ENCODE assay signal across 16 cellular contexts in the genomic region with DNA sequence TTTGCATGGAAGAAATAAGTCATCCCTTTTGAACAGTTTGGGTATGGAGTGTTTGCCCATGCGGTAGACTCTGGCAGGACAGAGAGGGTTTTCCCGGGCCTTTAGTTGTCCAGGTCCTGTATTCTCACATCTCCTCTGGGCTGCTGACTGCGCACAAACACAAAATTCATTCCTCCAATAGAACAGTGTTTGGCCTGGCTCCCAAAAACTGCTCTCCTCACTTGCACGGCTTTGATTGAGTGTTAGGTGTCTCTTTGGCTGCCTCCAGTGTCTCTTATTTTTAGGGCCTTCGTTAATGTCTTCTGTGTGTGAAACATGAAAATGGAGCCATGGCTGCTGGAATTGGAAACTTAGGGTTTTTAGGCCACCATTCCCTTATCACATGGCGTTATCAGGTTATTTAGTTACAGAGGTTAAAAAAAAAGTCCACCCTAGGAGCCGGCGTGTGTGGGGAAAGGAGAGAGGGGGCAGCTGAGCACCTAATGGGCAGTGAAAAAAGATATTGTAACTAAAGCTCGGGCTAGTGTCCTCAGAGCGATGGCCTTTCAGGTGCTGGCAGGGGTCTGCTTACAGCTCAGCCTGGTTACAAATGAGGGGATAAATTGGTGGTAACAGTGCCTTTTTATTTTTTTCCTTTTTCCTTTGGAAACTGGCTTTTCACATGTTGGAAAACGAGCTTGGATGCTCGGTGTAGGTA. TPM values are rescaled to one million over a fixed set of nuclear protein-coding genes. Genes with fewer than 3 reads are reported as not detected.
DNase-seq lines count a peak whose midpoint lies in the region; ATAC-seq and TF ChIP-seq lines count a peak whose summit lies in the region.
"Had no signal": no experiment of that assay in that cellular context is flagged by ENCODE, and none has a peak within 500 bp of the region (broad histone marks: within the 10 kb centered on the region; RNA-seq: fewer than 3 reads in every experiment).

No MANE protein-coding gene starts in this region.

- TF ChIP-seq CTCF in nephron (IDR thresholded peaks at IDR 0.05; ENCODE audit: unreplicated experiment in 3 of 3), result no peak
- TF ChIP-seq CTCF in glutamatergic neuron (IDR thresholded peaks at IDR 0.05; ENCODE audit: partially characterized antibody, unreplicated experiment), result no peak
- no peak for TF ChIP-seq CTCF in upper lobe of left lung (IDR thresholded peaks at IDR 0.05)

- H3K4me3 ChIP-seq in upper lobe of left lung, result no peak overlapping the region
- H3K4me3 ChIP-seq: BLaER1, ovary, tibial nerve had no signal

- no peak for TF ChIP-seq EP300 in upper lobe of left lung (IDR thresholded peaks at IDR 0.05)

- peak overlapping the region; percentile 91 for H3K27ac Mint-ChIP-seq in stimulated activated naive CD8-positive, alpha-beta T cell treated with anti-CD3 and anti-CD28 coated beads, Interleukin-15, Interleukin-2, amounts not matched to agents 100 ng/mL and 50 ng/mL, for 24 hours
- peak overlapping the region; percentile 76 for H3K27ac Mint-ChIP-seq in activated T-helper 2 cell treated with anti-CD3 and anti-CD28 coated beads, Interferon-gamma antibody, Interleukin-2, Interleukin-4, amounts not matched to agents 10 μg/mL and 5 μg/mL and 100 μg/mL, durations not matched to agents 14 hours and 24 hours and 36 hours
- H3K27ac Mint-ChIP-seq in nephron (peak overlapping the region; percentile 7 to 19 (median 14)), glutamatergic neuron (ENCODE audit: unreplicated experiment) (no peak overlapping the region)
- no peak overlapping the region for H3K27ac Mint-ChIP-seq in effector memory CD8-positive, alpha-beta T cell
- H3K27ac Mint-ChIP-seq: mesothelial cell of epicardium had no signal

- H3K27me3 ChIP-seq in upper lobe of left lung, result no peaks in the 10 kb centered on the region
- H3K27me3 ChIP-seq: BLaER1, foreskin keratinocyte, ovary, tibial nerve had no signal

- H3K9me3 Mint-ChIP-seq in stimulated activated naive CD8-positive, alpha-beta T cell treated with anti-CD3 and anti-CD28 coated beads, Interleukin-15, Interleukin-2, amounts not matched to agents 100 ng/mL and 50 ng/mL, for 24 hours, result no peaks in the 10 kb centered on the region
- no peaks in the 10 kb centered on the region for H3K9me3 Mint-ChIP-seq in activated T-helper 2 cell treated with anti-CD3 and anti-CD28 coated beads, Interferon-gamma antibody, Interleukin-2, Interleukin-4, amounts not matched to agents 10 μg/mL and 5 μg/mL and 100 μg/mL, durations not matched to agents 14 hours and 24 hours and 36 hours
- no peaks in the 10 kb centered on the region for H3K9me3 Mint-ChIP-seq in nephron
- no peaks in the 10 kb centered on the region for H3K9me3 Mint-ChIP-seq in glutamatergic neuron (ENCODE audit: unreplicated experiment)
- H3K9me3 Mint-ChIP-seq in effector memory CD8-positive, alpha-beta T cell, result no peaks in the 10 kb centered on the region
- H3K9me3 Mint-ChIP-seq: mesothelial cell of epicardium had no signal

- TF ChIP-seq POLR2A in upper lobe of left lung (IDR thresholded peaks at IDR 0.05), result no peak

- intact Hi-C loops in activated T-helper 2 cell treated with anti-CD3 and anti-CD28 coated beads, Interferon-gamma antibody, Interleukin-2, Interleukin-4, amounts not matched to agents 10 μg/mL and 5 μg/mL and 100 μg/mL, durations not matched to agents 14 hours and 24 hours and 36 hours (cut with micrococcal nuclease), result loop anchor here (2.0 to 5.0 kb wide), 3 partner anchors 15 to 37 kb away; no protein-coding TSS in a partner anchor

- H3K36me3 ChIP-seq in upper lobe of left lung, result no peaks in the 10 kb centered on the region
- H3K36me3 ChIP-seq: BLaER1, ovary, tibial nerve had no signal

- no peaks in the 10 kb centered on the region for H3K27me3 Mint-ChIP-seq in stimulated activated naive CD8-positive, alpha-beta T cell treated with anti-CD3 and anti-CD28 coated beads, Interleukin-15, Interleukin-2, amounts not matched to agents 100 ng/mL and 50 ng/mL, for 24 hours
- H3K27me3 Mint-ChIP-seq in activated T-helper 2 cell treated with anti-CD3 and anti-CD28 coated beads, Interferon-gamma antibody, Interleukin-2, Interleukin-4, amounts not matched to agents 10 μg/mL and 5 μg/mL and 100 μg/mL, durations not matched to agents 14 hours and 24 hours and 36 hours (ENCODE audit: low read depth), result no peaks in the 10 kb centered on the region
- peaks cover 5% of the 10 kb centered on the region for H3K27me3 Mint-ChIP-seq in nephron (ENCODE audit: low read depth)
- no peaks in the 10 kb centered on the region for H3K27me3 Mint-ChIP-seq in glutamatergic neuron (ENCODE audit: unreplicated experiment)
- no peaks in the 10 kb centered on the region for H3K27me3 Mint-ChIP-seq in effector memory CD8-positive, alpha-beta T cell

- WGBS in upper lobe of left lung, 2 donors, result 70 to 75% methylated on average over 12 of the region's 12 CpGs

- ATAC-seq in stimulated activated naive CD8-positive, alpha-beta T cell treated with anti-CD3 and anti-CD28 coated beads, Interleukin-15, Interleukin-2, amounts not matched to agents 100 U/mL and 50 U/mL, for 24 hours, result no peak
- no peak for ATAC-seq in upper lobe of left lung (ENCODE audit: low FRiP score in 2 of 2)
- no peak for ATAC-seq in effector memory CD8-positive, alpha-beta T cell (replicated peaks)

- H3K36me3 Mint-ChIP-seq in stimulated activated naive CD8-positive, alpha-beta T cell treated with anti-CD3 and anti-CD28 coated beads, Interleukin-15, Interleukin-2, amounts not matched to agents 100 ng/mL and 50 ng/mL, for 24 hours (ENCODE audit: low read depth), result peaks cover 27% of the 10 kb centered on the region
- H3K36me3 Mint-ChIP-seq in activated T-helper 2 cell treated with anti-CD3 and anti-CD28 coated beads, Interferon-gamma antibody, Interleukin-2, Interleukin-4, amounts not matched to agents 10 μg/mL and 5 μg/mL and 100 μg/mL, durations not matched to agents 14 hours and 24 hours and 36 hours (ENCODE audit: low read depth), result peaks cover 56% of the 10 kb centered on the region
- H3K36me3 Mint-ChIP-seq in nephron (ENCODE audit: low read depth) (no peaks in the 10 kb centered on the region), glutamatergic neuron (ENCODE audit: unreplicated experiment) (no peaks in the 10 kb centered on the region)
- H3K36me3 Mint-ChIP-seq in effector memory CD8-positive, alpha-beta T cell (ENCODE audit: insufficient read depth), result no peaks in the 10 kb centered on the region
- H3K36me3 Mint-ChIP-seq: mesothelial cell of epicardium had no signal

- peaks cover 6 to 29% (median 17%) of the 10 kb centered on the region in 4 donors for H3K4me1 ChIP-seq in upper lobe of left lung
- H3K4me1 ChIP-seq: BLaER1 had no signal

- peaks cover 79% of the 10 kb centered on the region for H3K4me1 Mint-ChIP-seq in stimulated activated naive CD8-positive, alpha-beta T cell treated with anti-CD3 and anti-CD28 coated beads, Interleukin-15, Interleukin-2, amounts not matched to agents 100 ng/mL and 50 ng/mL, for 24 hours (ENCODE audit: low read depth)
- peaks cover 81% of the 10 kb centered on the region for H3K4me1 Mint-ChIP-seq in activated T-helper 2 cell treated with anti-CD3 and anti-CD28 coated beads, Interferon-gamma antibody, Interleukin-2, Interleukin-4, amounts not matched to agents 10 μg/mL and 5 μg/mL and 100 μg/mL, durations not matched to agents 14 hours and 24 hours and 36 hours (ENCODE audit: low read depth)
- H3K4me1 Mint-ChIP-seq in nephron (peaks cover 20% of the 10 kb centered on the region), glutamatergic neuron (ENCODE audit: low read depth, unreplicated experiment) (peaks cover 3% of the 10 kb centered on the region)
- H3K4me1 Mint-ChIP-seq in effector memory CD8-positive, alpha-beta T cell (ENCODE audit: low read depth in 2 of 2), result peaks cover 5 to 15% of the 10 kb centered on the region in 2 donors

- H3K27ac ChIP-seq in upper lobe of left lung, result no peak overlapping the region
- H3K27ac ChIP-seq: BLaER1, foreskin keratinocyte had no signal

- H3K9me3 ChIP-seq in upper lobe of left lung, result no peaks in the 10 kb centered on the region
- H3K9me3 ChIP-seq: BLaER1, ovary, tibial nerve had no signal

- peak overlapping the region; percentile 55 for H3K4me3 Mint-ChIP-seq in stimulated activated naive CD8-positive, alpha-beta T cell treated with anti-CD3 and anti-CD28 coated beads, Interleukin-15, Interleukin-2, amounts not matched to agents 100 ng/mL and 50 ng/mL, for 24 hours
- H3K4me3 Mint-ChIP-seq in activated T-helper 2 cell treated with anti-CD3 and anti-CD28 coated beads, Interferon-gamma antibody, Interleukin-2, Interleukin-4, amounts not matched to agents 10 μg/mL and 5 μg/mL and 100 μg/mL, durations not matched to agents 14 hours and 24 hours and 36 hours (ENCODE audit: low read depth), result peak overlapping the region; percentile 45
- no peak overlapping the region for H3K4me3 Mint-ChIP-seq in nephron
- H3K4me3 Mint-ChIP-seq in glutamatergic neuron (ENCODE audit: unreplicated experiment), result no peak overlapping the region
- H3K4me3 Mint-ChIP-seq in effector memory CD8-positive, alpha-beta T cell, result no peak overlapping the region
- H3K4me3 Mint-ChIP-seq: mesothelial cell of epicardium had no signal

- DNase-seq in stimulated activated naive CD8-positive, alpha-beta T cell treated with anti-CD3 and anti-CD28 coated beads, Interleukin-15, Interleukin-2, amounts not matched to agents 100 U/mL and 50 U/mL, for 24 hours, result no peak
- DNase-seq in activated T-helper 2 cell treated with anti-CD3 and anti-CD28 coated beads, Interferon-gamma antibody, Interleukin-2, Interleukin-4, amounts not matched to agents 10 μg/mL and 5 μg/mL and 100 μg/mL, durations not matched to agents 14 hours and 24 hours and 36 hours (ENCODE audit: low spot score), result no peak
- DNase-seq in glutamatergic neuron, result no peak
- DNase-seq in upper lobe of left lung, result no peak
- no peak for DNase-seq in effector memory CD8-positive, alpha-beta T cell
- DNase-seq: activated CD4-positive, CD25-positive, alpha-beta regulatory T cell treated with anti-CD3 and anti-CD28 coated beads, Interleukin-2, amount 50 U/mL, for 72 hours; effector CD4-positive, alpha-beta T cell; EL; foreskin keratinocyte; ovary; SW 1271 had no signal

RNA-seq across cellular contexts. Expression of a gene that starts 47.3 kb away (rescaled TPM):
- total RNA-seq in activated T-helper 2 cell treated with anti-CD3 and anti-CD28 coated beads, Interferon-gamma antibody, Interleukin-2, Interleukin-4, amounts not matched to agents 10 μg/mL and 5 μg/mL and 100 μg/mL, durations not matched to agents 14 hours and 24 hours and 36 hours, result 268 and 272 TPM in 2 replicates
- 2.2 TPM for total RNA-seq in glutamatergic neuron (ENCODE audit: unreplicated experiment)
- total RNA-seq in upper lobe of left lung, result 10 to 100 TPM; 10.9 to 29.3 (median 18.0) TPM

Comparison
In these comparisons a context has a peak if more than half of its experiments do, and no peak if none do; other contexts are left out.
1. H3K27ac Mint-ChIP-seq: peak in stimulated activated naive CD8-positive, alpha-beta T cell treated with anti-CD3 and anti-CD28 coated beads, Interleukin-15, Interleukin-2, amounts not matched to agents 100 ng/mL and 50 ng/mL, for 24 hours (single experiment), activated T-helper 2 cell treated with anti-CD3 and anti-CD28 coated beads, Interferon-gamma antibody, Interleukin-2, Interleukin-4, amounts not matched to agents 10 μg/mL and 5 μg/mL and 100 μg/mL, durations not matched to agents 14 hours and 24 hours and 36 hours (single experiment) and nephron (3 of 3); none in glutamatergic neuron (single experiment) and effector memory CD8-positive, alpha-beta T cell (0 of 2).
2. H3K4me3 Mint-ChIP-seq: peak in stimulated activated naive CD8-positive, alpha-beta T cell treated with anti-CD3 and anti-CD28 coated beads, Interleukin-15, Interleukin-2, amounts not matched to agents 100 ng/mL and 50 ng/mL, for 24 hours (single experiment) and activated T-helper 2 cell treated with anti-CD3 and anti-CD28 coated beads, Interferon-gamma antibody, Interleukin-2, Interleukin-4, amounts not matched to agents 10 μg/mL and 5 μg/mL and 100 μg/mL, durations not matched to agents 14 hours and 24 hours and 36 hours (single experiment); none in nephron (0 of 3), glutamatergic neuron (single experiment) and effector memory CD8-positive, alpha-beta T cell (0 of 2).